In genomic region chr10:59663213-59663612, GRCh38 we compare ENCODE assay signal across 1 cellular context. TPM values are rescaled to one million over a fixed set of nuclear protein-coding genes. Genes with fewer than 3 reads are reported as not detected.
"Had no signal": no experiment of that assay in that cellular context is flagged by ENCODE, and none has a peak within 500 bp of the region (broad histone marks: within the 10 kb centered on the region; RNA-seq: fewer than 3 reads in every experiment).

No MANE protein-coding gene starts in this region.

RNA-seq across cellular contexts. Expression of gene SLC16A9, which starts 46.4 kb away (rescaled TPM):
- total RNA-seq: endothelial cell of umbilical vein had no signal
